10 cellular contexts compared by ENCODE assay signal in the genomic region with DNA sequence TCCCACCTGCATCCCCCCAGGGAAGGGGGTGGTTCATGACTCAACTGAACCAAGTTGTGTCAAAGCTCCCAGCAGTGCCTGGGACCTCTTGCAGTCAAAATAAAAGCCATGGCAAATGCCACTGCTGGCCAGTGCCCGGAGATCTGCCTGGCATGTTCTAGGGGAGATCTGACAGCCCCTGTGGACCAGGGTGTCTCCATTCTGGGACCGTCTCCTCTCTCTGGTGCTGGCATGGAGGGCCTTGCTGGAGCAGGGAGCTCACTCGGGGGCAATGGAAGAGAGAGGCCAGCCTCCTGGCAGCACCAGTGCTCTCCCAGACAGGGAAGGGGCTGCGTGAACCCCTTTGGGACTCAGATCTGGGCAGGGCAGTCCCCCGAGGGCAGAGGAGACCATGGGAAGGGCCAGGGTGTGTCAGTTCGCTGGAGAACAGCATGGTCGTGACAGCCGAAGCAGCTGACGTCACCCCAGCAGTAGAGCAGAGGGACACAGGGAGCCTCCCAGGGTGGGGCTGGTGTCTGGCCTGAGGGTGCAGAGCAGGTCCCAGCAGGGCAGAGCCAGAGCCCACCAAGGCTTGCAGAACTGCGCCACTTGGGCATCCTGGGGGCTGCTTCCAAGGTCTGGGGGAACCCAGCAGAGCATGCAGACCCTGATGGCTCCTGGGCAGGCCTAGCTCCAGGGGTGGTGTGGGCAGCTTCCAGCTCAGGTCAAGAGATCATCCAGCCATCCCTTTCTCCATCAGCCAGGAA.
DNase-seq lines count a peak whose midpoint lies in the region; ATAC-seq and TF ChIP-seq lines count a peak whose summit lies in the region.
"Had no signal": no experiment of that assay in that cellular context is flagged by ENCODE, and none has a peak within 500 bp of the region (broad histone marks: within the 10 kb centered on the region; RNA-seq: fewer than 3 reads in every experiment).

No MANE protein-coding gene starts in this region.

- no peak overlapping the region for H3K4me3 Mint-ChIP-seq in WTC11
- H3K4me3 Mint-ChIP-seq: CD8-positive, alpha-beta T cell had no signal

- intact Hi-C loops in head of caudate nucleus (cut with DNase I): no loop called here
- intact Hi-C loops in posterior vena cava (cut with DNase I): no loop called here

- H3K27me3 Mint-ChIP-seq in WTC11 (ENCODE audit: low read depth): peaks cover 91% of the 10 kb centered on the region

- no peaks in the 10 kb centered on the region for H3K4me1 Mint-ChIP-seq in WTC11

- TF ChIP-seq CTCF in HEK293 (tag by site-specific recombination; IDR thresholded peaks at IDR 0.05): no peak
- TF ChIP-seq CTCF in WTC11 (IDR thresholded peaks at IDR 0.05): no peak

- no peak overlapping the region for H3K27ac ChIP-seq in HEK293 (ENCODE audit: extremely low read depth, low read depth, low read length)

- H3K27ac Mint-ChIP-seq in WTC11: no peak overlapping the region
- H3K27ac Mint-ChIP-seq: CD8-positive, alpha-beta T cell had no signal

- H3K4me3 ChIP-seq in HEK293 (ENCODE audit: low read depth, low read length): no peak overlapping the region

- POLR2A ChIA-PET in HEK293 (lab: Yijun Ruan, JAX): no interaction called here
- POLR2A ChIA-PET in WTC11 (lab: Charles Lee): no interaction called here

- peaks cover 10% of the 10 kb centered on the region for H3K9me3 Mint-ChIP-seq in WTC11
- H3K9me3 Mint-ChIP-seq: CD8-positive, alpha-beta T cell had no signal

- CTCF ChIA-PET in HEK293 (lab: Yijun Ruan, JAX) (no interaction called here), WTC11 (lab: Charles Lee) (interaction anchor here (1.0 kb wide), 1 partner anchor 239 kb away, joined by 3 read pairs; no protein-coding TSS in a partner anchor)

- no peaks in the 10 kb centered on the region for H3K4me1 ChIP-seq in HEK293 (ENCODE audit: control insufficient read depth, insufficient read depth, low read length)

- no peaks in the 10 kb centered on the region for H3K9me3 ChIP-seq in HEK293 (ENCODE audit: control insufficient read depth, insufficient read depth, low read depth, low read length)

- H3K36me3 ChIP-seq in HEK293 (ENCODE audit: control insufficient read depth in 2 of 2, insufficient read depth in 1 of 2, low read length in 2 of 2): no peaks in the 10 kb centered on the region

- H3K36me3 Mint-ChIP-seq in WTC11: no peaks in the 10 kb centered on the region

- DNase-seq in WTC11 (ENCODE audit: low spot score) (peak; percentile 8), head of caudate nucleus (peak in 22 of 42 donors; percentile 0 to 32 (median 9)), posterior vena cava (ENCODE audit: low spot score) (peak; percentile 66), NCI-H2196 (lab: John Stamatoyannopoulos, UW; ENCODE audit: unreplicated experiment) (no peak), NK-92 (lab: John Stamatoyannopoulos, UW; ENCODE audit: unreplicated experiment) (no peak)
- DNase-seq: midbrain, NCI-H2029 had no signal

- no peak for ATAC-seq in WTC11
- no peak for ATAC-seq in HG02759 (IDR thresholded peaks at IDR 0.05; ENCODE audit: unreplicated experiment)
- ATAC-seq: CD8-positive, alpha-beta T cell had no signal

TF ChIP-seq in HEK293, 187 proteins besides CTCF, POLR2A, EP300 and RAD21:
- TF ChIP-seq ZNF558 (tag by site-specific recombination; IDR thresholded peaks at IDR 0.05) (no peak), ZIC2 (tag by site-specific recombination; IDR thresholded peaks at IDR 0.05) (0 out of 2 replicates have a peak, but pooled peaks have one; percentile 16)
TF ChIP-seq in HEK293: peak in this region for 1.

TF ChIP-seq in WTC11, 78 proteins besides CTCF, POLR2A, EP300 and RAD21:
- TF ChIP-seq NFYB (CRISPR knock-in tag; conservative IDR thresholded peaks at IDR 0.05; ENCODE audit: low read depth) (no peak), SMAD3 (CRISPR knock-in tag; IDR thresholded peaks at IDR 0.05; ENCODE audit: borderline replicate concordance) (no peak), GRHL2 (CRISPR knock-in tag; IDR thresholded peaks at IDR 0.05; ENCODE audit: insufficient replicate concordance, severe bottlenecking) (no peak), NR2C2 (CRISPR knock-in tag; IDR thresholded peaks at IDR 0.05) (no peak), TEAD4 (CRISPR knock-in tag; IDR thresholded peaks at IDR 0.05) (no peak)
- TF ChIP-seq, protein P1, sequence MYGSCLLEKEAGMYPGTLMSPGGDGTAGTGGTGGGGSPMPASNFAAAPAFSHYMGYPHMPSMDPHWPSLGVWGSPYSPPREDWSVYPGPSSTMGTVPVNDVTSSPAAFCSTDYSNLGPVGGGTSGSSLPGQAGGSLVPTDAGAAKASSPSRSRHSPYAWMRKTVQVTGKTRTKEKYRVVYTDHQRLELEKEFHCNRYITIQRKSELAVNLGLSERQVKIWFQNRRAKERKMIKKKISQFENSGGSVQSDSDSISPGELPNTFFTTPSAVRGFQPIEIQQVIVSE (CRISPR knock-in tag; IDR thresholded peaks at IDR 0.05; ENCODE audit: borderline replicate concordance): no peak
- TF ChIP-seq, protein P2, sequence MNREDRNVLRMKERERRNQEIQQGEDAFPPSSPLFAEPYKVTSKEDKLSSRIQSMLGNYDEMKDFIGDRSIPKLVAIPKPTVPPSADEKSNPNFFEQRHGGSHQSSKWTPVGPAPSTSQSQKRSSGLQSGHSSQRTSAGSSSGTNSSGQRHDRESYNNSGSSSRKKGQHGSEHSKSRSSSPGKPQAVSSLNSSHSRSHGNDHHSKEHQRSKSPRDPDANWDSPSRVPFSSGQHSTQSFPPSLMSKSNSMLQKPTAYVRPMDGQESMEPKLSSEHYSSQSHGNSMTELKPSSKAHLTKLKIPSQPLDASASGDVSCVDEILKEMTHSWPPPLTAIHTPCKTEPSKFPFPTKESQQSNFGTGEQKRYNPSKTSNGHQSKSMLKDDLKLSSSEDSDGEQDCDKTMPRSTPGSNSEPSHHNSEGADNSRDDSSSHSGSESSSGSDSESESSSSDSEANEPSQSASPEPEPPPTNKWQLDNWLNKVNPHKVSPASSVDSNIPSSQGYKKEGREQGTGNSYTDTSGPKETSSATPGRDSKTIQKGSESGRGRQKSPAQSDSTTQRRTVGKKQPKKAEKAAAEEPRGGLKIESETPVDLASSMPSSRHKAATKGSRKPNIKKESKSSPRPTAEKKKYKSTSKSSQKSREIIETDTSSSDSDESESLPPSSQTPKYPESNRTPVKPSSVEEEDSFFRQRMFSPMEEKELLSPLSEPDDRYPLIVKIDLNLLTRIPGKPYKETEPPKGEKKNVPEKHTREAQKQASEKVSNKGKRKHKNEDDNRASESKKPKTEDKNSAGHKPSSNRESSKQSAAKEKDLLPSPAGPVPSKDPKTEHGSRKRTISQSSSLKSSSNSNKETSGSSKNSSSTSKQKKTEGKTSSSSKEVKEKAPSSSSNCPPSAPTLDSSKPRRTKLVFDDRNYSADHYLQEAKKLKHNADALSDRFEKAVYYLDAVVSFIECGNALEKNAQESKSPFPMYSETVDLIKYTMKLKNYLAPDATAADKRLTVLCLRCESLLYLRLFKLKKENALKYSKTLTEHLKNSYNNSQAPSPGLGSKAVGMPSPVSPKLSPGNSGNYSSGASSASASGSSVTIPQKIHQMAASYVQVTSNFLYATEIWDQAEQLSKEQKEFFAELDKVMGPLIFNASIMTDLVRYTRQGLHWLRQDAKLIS (CRISPR knock-in tag; IDR thresholded peaks at IDR 0.05; ENCODE audit: borderline replicate concordance): no peak
- TF ChIP-seq, protein P3, sequence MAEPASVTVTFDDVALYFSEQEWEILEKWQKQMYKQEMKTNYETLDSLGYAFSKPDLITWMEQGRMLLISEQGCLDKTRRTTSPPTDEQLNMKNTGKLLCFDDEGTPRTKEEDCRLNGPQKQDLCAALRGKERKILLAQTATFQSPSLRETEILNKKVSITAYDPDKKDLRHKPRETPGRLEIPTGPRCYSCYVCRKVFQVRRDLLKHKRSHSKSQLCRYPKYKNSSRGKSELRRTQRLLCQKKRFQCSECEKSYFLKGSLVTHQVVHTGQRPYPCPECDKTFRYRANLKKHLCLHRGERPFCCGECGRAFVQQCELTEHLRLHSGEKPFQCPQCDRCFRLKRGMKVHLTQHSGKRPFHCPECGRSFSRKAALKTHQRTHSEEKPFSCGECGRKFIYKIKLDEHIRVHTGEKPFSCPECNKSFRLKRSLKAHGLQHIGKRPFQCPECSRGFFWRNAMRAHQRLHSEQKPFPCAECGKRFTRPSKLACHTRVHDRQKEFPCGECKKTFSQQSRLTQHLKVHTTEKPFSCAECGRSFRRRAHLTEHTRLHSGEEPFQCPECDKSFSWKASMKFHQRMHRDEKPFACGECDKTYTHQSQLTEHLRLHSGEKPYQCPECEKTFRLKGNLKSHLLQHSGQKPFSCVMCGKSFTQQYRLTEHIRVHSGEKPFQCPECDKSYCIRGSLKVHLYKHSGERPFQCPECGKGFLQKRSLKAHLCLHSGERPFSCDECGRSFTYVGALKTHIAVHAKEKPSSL (CRISPR knock-in tag; conservative IDR thresholded peaks at IDR 0.05): no peak
TF ChIP-seq in WTC11: peak in this region for 0.

Comparison
In these comparisons a context has a peak if more than half of its experiments do, and no peak if none do; other contexts are left out.
1. DNase-seq: peak in WTC11 (single experiment), head of caudate nucleus (22 of 42) and posterior vena cava (single experiment); none in NCI-H2196 (single experiment) and NK-92 (single experiment).